In genomic region chr7:157866525-157866924, GRCh38 we compare ENCODE assay signal across 2 cellular contexts.
TF ChIP-seq lines count a peak whose summit lies in the region.

No MANE protein-coding gene starts in this region.

TF ChIP-seq in IMR-90, 13 proteins besides CTCF, POLR2A, EP300 and RAD21:
- TF ChIP-seq MAZ (IDR thresholded peaks at IDR 0.05; ENCODE audit: borderline replicate concordance, low read depth, low read length) (no peak), FOS (IDR thresholded peaks at IDR 0.05; ENCODE audit: low read depth, low read length) (no peak), BHLHE40 (IDR thresholded peaks at IDR 0.05; ENCODE audit: low read depth, low read length) (no peak), RFX5 (IDR thresholded peaks at IDR 0.05; ENCODE audit: low read depth, low read length) (no peak), SMC3 (IDR thresholded peaks at IDR 0.05; ENCODE audit: low read depth, low read length) (no peak), CHD1 (IDR thresholded peaks at IDR 0.05; ENCODE audit: low read depth, low read length) (no peak), NFE2L2 (IDR thresholded peaks at IDR 0.05; ENCODE audit: low read depth, low read length) (no peak), RCOR1 (IDR thresholded peaks at IDR 0.05; ENCODE audit: insufficient replicate concordance, low read length) (no peak), USF2 (IDR thresholded peaks at IDR 0.05; ENCODE audit: low read depth, low read length) (no peak), MAFK (IDR thresholded peaks at IDR 0.05; ENCODE audit: low read depth, low read length) (no peak), ELK1 (IDR thresholded peaks at IDR 0.05; ENCODE audit: borderline replicate concordance, low read depth, low read length) (no peak), MXI1 (IDR thresholded peaks at IDR 0.05; ENCODE audit: borderline replicate concordance, low read depth, low read length) (no peak), CEBPB (IDR thresholded peaks at IDR 0.05; ENCODE audit: low read depth, low read length) (no peak)

TF ChIP-seq in H1, 55 proteins besides CTCF, POLR2A, EP300 and RAD21:
- TF ChIP-seq CBX5 (IDR thresholded peaks at IDR 0.05; ENCODE audit: low read depth, low read length) (no peak), HDAC6 (IDR thresholded peaks at IDR 0.05; ENCODE audit: low read depth, low read length) (no peak), BRCA1 (IDR thresholded peaks at IDR 0.05; ENCODE audit: low read depth, low read length) (no peak), JUND (IDR thresholded peaks at IDR 0.05; ENCODE audit: low read length) (no peak), ZNF274 (IDR thresholded peaks at IDR 0.05; ENCODE audit: borderline replicate concordance, extremely low read depth, low read length) (no peak), JUN (IDR thresholded peaks at IDR 0.05; ENCODE audit: low read depth, low read length) (no peak), KDM5A (IDR thresholded peaks at IDR 0.05; ENCODE audit: low read length) (no peak), SP4 (IDR thresholded peaks at IDR 0.05; ENCODE audit: low read length) (no peak)
